ENCODE assay signal across 1 cellular context in genomic region chr4:118276551-118276950, GRCh38.
TF ChIP-seq lines count a peak whose summit lies in the region.

No MANE protein-coding gene starts in this region.

TF ChIP-seq in A549, 52 proteins besides CTCF, POLR2A, EP300 and RAD21 (continued from another document):
- TF ChIP-seq HMGXB4 (CRISPR knock-in tag; IDR thresholded peaks at IDR 0.05; ENCODE audit: borderline replicate concordance) (no peak), NR3C1 (IDR thresholded peaks at IDR 0.05) (no peak), JUN (IDR thresholded peaks at IDR 0.05) (no peak), ATOH8 (CRISPR knock-in tag; IDR thresholded peaks at IDR 0.05; ENCODE audit: low read depth) (no peak), TP53 (CRISPR knock-in tag; IDR thresholded peaks at IDR 0.05) (no peak), ESRRA (IDR thresholded peaks at IDR 0.05; ENCODE audit: borderline replicate concordance, low read length) (no peak), CEBPB (IDR thresholded peaks at IDR 0.05) (no peak), TFCP2L1 (CRISPR knock-in tag; IDR thresholded peaks at IDR 0.05) (no peak), RARB (CRISPR knock-in tag; IDR thresholded peaks at IDR 0.05) (no peak)
